Comparison of ENCODE assay signal across 1 cellular context in genomic region chr10:119080521-119081259, GRCh38.
TF ChIP-seq lines count a peak whose summit lies in the region.

TSS of gene EIF3A (minus strand) at chr10:119080817. CDS start at chr10:119080676, 141 bp downstream.

TF ChIP-seq in K562, 482 proteins besides CTCF, POLR2A, EP300 and RAD21 (continued from another document and continues in another):
- TF ChIP-seq, protein P1, sequence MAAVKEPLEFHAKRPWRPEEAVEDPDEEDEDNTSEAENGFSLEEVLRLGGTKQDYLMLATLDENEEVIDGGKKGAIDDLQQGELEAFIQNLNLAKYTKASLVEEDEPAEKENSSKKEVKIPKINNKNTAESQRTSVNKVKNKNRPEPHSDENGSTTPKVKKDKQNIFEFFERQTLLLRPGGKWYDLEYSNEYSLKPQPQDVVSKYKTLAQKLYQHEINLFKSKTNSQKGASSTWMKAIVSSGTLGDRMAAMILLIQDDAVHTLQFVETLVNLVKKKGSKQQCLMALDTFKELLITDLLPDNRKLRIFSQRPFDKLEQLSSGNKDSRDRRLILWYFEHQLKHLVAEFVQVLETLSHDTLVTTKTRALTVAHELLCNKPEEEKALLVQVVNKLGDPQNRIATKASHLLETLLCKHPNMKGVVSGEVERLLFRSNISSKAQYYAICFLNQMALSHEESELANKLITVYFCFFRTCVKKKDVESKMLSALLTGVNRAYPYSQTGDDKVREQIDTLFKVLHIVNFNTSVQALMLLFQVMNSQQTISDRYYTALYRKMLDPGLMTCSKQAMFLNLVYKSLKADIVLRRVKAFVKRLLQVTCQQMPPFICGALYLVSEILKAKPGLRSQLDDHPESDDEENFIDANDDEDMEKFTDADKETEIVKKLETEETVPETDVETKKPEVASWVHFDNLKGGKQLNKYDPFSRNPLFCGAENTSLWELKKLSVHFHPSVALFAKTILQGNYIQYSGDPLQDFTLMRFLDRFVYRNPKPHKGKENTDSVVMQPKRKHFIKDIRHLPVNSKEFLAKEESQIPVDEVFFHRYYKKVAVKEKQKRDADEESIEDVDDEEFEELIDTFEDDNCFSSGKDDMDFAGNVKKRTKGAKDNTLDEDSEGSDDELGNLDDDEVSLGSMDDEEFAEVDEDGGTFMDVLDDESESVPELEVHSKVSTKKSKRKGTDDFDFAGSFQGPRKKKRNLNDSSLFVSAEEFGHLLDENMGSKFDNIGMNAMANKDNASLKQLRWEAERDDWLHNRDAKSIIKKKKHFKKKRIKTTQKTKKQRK (IDR thresholded peaks at IDR 0.05; ENCODE audit: borderline replicate concordance, low read depth, low read length), result no peak
- TF ChIP-seq CREBBP (IDR thresholded peaks at IDR 0.05; ENCODE audit: low read depth, low read length) (no peak), TCF3 (CRISPR knock-in tag; IDR thresholded peaks at IDR 0.05) (no peak), ZNF583 (CRISPR knock-in tag; IDR thresholded peaks at IDR 0.05) (no peak), CREB1 (IDR thresholded peaks at IDR 0.05) (peak; percentile 57), CREB1 (CRISPR knock-in tag; IDR thresholded peaks at IDR 0.05) (peak; percentile 17; the same call in 1 of the 2 replicates), PCBP2 (IDR thresholded peaks at IDR 0.05; ENCODE audit: low read depth, low read length, poor library complexity, severe bottlenecking) (no peak), SPI1 (IDR thresholded peaks at IDR 0.05; ENCODE audit: borderline replicate concordance, low read depth, low read length) (peak; percentile 48; the same call in 1 of the 2 replicates), C11orf30 (IDR thresholded peaks at IDR 0.05; ENCODE audit: low read depth) (peak; percentile 83), ZNF133 (CRISPR knock-in tag; IDR thresholded peaks at IDR 0.05) (no peak), ZBTB8A (IDR thresholded peaks at IDR 0.05; ENCODE audit: partially characterized antibody) (no peak), ELK1 (CRISPR knock-in tag; IDR thresholded peaks at IDR 0.05) (no peak), ZNF239 (CRISPR knock-in tag; IDR thresholded peaks at IDR 0.05) (no peak), CREB3L1 (IDR thresholded peaks at IDR 0.05; ENCODE audit: borderline replicate concordance, low read depth) (peak; percentile 94), MIER1 (IDR thresholded peaks at IDR 0.05; ENCODE audit: low read depth) (no peak), WHSC1 (IDR thresholded peaks at IDR 0.05; ENCODE audit: low read length) (no peak), ARID2 (IDR thresholded peaks at IDR 0.05) (no peak), MBD2 (IDR thresholded peaks at IDR 0.05; ENCODE audit: borderline replicate concordance, low read depth) (peak; percentile 56; the same call in 1 of the 2 replicates), ILK (tag; IDR thresholded peaks at IDR 0.05; ENCODE audit: borderline replicate concordance, low read depth) (no peak), GTF2F1 (IDR thresholded peaks at IDR 0.05; ENCODE audit: low read depth, low read length) (peak; percentile 65; the same call in 1 of the 2 replicates), TAL1 (IDR thresholded peaks at IDR 0.05) (no peak), ZNF175 (CRISPR knock-in tag; IDR thresholded peaks at IDR 0.05; ENCODE audit: low read depth) (peak; percentile 48; the same call in 1 of the 2 replicates), TAF9B (IDR thresholded peaks at IDR 0.05; ENCODE audit: partially characterized antibody) (peak; percentile 82), EP400 (IDR thresholded peaks at IDR 0.05) (peak; percentile 90), POLR2H (tag; IDR thresholded peaks at IDR 0.05; ENCODE audit: low read depth) (peak; percentile 88), SMAD3 (CRISPR knock-in tag; conservative IDR thresholded peaks at IDR 0.05) (no peak), MEF2A (IDR thresholded peaks at IDR 0.05; ENCODE audit: control insufficient read depth, low read depth, low read length) (no peak), ZNF146 (CRISPR knock-in tag; IDR thresholded peaks at IDR 0.05; ENCODE audit: unreplicated experiment) (no peak), ATF1 (CRISPR knock-in tag; IDR thresholded peaks at IDR 0.05) (no peak), ATF1 (tag; IDR thresholded peaks at IDR 0.05) (peak; percentile 87), HDGF (IDR thresholded peaks at IDR 0.05) (no peak), ZEB2 (IDR thresholded peaks at IDR 0.05) (no peak), JUN (IDR thresholded peaks at IDR 0.05; ENCODE audit: borderline replicate concordance, low read depth, low read length) (peak; percentile 42; the same call in 1 of the 2 replicates), JUN (CRISPR knock-in tag; IDR thresholded peaks at IDR 0.05; ENCODE audit: borderline replicate concordance) (no peak), ZNF764 (CRISPR knock-in tag; IDR thresholded peaks at IDR 0.05; ENCODE audit: low read depth) (no peak), ZNF785 (CRISPR knock-in tag; IDR thresholded peaks at IDR 0.05) (no peak), SNAPC5 (CRISPR knock-in tag; IDR thresholded peaks at IDR 0.05) (no peak), ARID1B (IDR thresholded peaks at IDR 0.05) (0 out of 2 replicates have a peak, but pooled peaks have one; percentile 38), RBFOX2 (IDR thresholded peaks at IDR 0.05; ENCODE audit: low read depth, low read length) (peak; percentile 99), ZFX (CRISPR knock-in tag; IDR thresholded peaks at IDR 0.05) (peak; percentile 92), TEAD4 (IDR thresholded peaks at IDR 0.05; ENCODE audit: low read length) (no peak), TEAD4 (CRISPR knock-in tag; IDR thresholded peaks at IDR 0.05; ENCODE audit: borderline replicate concordance) (no peak), FOXJ2 (tag; IDR thresholded peaks at IDR 0.05) (no peak), CHCHD3 (CRISPR knock-in tag; IDR thresholded peaks at IDR 0.05) (no peak), RBM15 (IDR thresholded peaks at IDR 0.05; ENCODE audit: insufficient read depth, low read length) (no peak), ZC3H11A (IDR thresholded peaks at IDR 0.05; ENCODE audit: low read depth, low read length) (no peak), POLR2G (IDR thresholded peaks at IDR 0.05; ENCODE audit: low read depth, low read length) (peak; percentile 96), CCAR2 (IDR thresholded peaks at IDR 0.05; ENCODE audit: low read depth, low read length) (no peak), ZNF354B (CRISPR knock-in tag; IDR thresholded peaks at IDR 0.05) (no peak), MAFF (IDR thresholded peaks at IDR 0.05; ENCODE audit: low read length) (peak; percentile 35; the same call in 1 of the 2 replicates), CTBP1 (IDR thresholded peaks at IDR 0.05; ENCODE audit: borderline replicate concordance) (peak; percentile 36), L3MBTL2 (IDR thresholded peaks at IDR 0.05) (peak; percentile 93), MEF2D (tag; conservative IDR thresholded peaks at IDR 0.05; ENCODE audit: low read depth) (no peak), GATAD2B (IDR thresholded peaks at IDR 0.05; ENCODE audit: borderline replicate concordance) (no peak), SIX5 (IDR thresholded peaks at IDR 0.05; ENCODE audit: borderline replicate concordance in 1 of 2, insufficient read depth in 1 of 2, low read depth in 1 of 2, low read length in 2 of 2) (no peak), CBX5 (IDR thresholded peaks at IDR 0.05; ENCODE audit: borderline replicate concordance, low read depth) (no peak), ETV6 (IDR thresholded peaks at IDR 0.05; ENCODE audit: borderline replicate concordance in 1 of 2, low read depth in 2 of 2, low read length in 1 of 2) (no peak), ETV6 (CRISPR knock-in tag; IDR thresholded peaks at IDR 0.05; ENCODE audit: borderline replicate concordance) (no peak), HSF4 (CRISPR knock-in tag; IDR thresholded peaks at IDR 0.05; ENCODE audit: borderline replicate concordance) (no peak)
- TF ChIP-seq, protein P2, sequence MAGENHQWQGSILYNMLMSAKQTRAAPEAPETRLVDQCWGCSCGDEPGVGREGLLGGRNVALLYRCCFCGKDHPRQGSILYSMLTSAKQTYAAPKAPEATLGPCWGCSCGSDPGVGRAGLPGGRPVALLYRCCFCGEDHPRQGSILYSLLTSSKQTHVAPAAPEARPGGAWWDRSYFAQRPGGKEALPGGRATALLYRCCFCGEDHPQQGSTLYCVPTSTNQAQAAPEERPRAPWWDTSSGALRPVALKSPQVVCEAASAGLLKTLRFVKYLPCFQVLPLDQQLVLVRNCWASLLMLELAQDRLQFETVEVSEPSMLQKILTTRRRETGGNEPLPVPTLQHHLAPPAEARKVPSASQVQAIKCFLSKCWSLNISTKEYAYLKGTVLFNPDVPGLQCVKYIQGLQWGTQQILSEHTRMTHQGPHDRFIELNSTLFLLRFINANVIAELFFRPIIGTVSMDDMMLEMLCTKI (IDR thresholded peaks at IDR 0.05; ENCODE audit: partially characterized antibody), result no peak
- TF ChIP-seq, protein P3, sequence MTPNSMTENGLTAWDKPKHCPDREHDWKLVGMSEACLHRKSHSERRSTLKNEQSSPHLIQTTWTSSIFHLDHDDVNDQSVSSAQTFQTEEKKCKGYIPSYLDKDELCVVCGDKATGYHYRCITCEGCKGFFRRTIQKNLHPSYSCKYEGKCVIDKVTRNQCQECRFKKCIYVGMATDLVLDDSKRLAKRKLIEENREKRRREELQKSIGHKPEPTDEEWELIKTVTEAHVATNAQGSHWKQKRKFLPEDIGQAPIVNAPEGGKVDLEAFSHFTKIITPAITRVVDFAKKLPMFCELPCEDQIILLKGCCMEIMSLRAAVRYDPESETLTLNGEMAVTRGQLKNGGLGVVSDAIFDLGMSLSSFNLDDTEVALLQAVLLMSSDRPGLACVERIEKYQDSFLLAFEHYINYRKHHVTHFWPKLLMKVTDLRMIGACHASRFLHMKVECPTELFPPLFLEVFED (CRISPR knock-in tag; conservative IDR thresholded peaks at IDR 0.05), result no peak
- TF ChIP-seq, protein P4, sequence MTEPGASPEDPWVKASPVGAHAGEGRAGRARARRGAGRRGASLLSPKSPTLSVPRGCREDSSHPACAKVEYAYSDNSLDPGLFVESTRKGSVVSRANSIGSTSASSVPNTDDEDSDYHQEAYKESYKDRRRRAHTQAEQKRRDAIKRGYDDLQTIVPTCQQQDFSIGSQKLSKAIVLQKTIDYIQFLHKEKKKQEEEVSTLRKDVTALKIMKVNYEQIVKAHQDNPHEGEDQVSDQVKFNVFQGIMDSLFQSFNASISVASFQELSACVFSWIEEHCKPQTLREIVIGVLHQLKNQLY (CRISPR knock-in tag; conservative IDR thresholded peaks at IDR 0.05), result no peak
- TF ChIP-seq, protein P5, sequence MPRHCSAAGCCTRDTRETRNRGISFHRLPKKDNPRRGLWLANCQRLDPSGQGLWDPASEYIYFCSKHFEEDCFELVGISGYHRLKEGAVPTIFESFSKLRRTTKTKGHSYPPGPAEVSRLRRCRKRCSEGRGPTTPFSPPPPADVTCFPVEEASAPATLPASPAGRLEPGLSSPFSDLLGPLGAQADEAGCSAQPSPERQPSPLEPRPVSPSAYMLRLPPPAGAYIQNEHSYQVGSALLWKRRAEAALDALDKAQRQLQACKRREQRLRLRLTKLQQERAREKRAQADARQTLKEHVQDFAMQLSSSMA (CRISPR knock-in tag; IDR thresholded peaks at IDR 0.05), result no peak
- TF ChIP-seq, protein P6, sequence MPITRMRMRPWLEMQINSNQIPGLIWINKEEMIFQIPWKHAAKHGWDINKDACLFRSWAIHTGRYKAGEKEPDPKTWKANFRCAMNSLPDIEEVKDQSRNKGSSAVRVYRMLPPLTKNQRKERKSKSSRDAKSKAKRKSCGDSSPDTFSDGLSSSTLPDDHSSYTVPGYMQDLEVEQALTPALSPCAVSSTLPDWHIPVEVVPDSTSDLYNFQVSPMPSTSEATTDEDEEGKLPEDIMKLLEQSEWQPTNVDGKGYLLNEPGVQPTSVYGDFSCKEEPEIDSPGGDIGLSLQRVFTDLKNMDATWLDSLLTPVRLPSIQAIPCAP (CRISPR knock-in tag; IDR thresholded peaks at IDR 0.05; ENCODE audit: borderline replicate concordance), result no peak
- TF ChIP-seq, protein P7, sequence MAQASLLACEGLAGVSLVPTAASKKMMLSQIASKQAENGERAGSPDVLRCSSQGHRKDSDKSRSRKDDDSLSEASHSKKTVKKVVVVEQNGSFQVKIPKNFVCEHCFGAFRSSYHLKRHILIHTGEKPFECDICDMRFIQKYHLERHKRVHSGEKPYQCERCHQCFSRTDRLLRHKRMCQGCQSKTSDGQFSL (CRISPR knock-in tag; IDR thresholded peaks at IDR 0.05), result no peak
- TF ChIP-seq, protein P7 (tag; IDR thresholded peaks at IDR 0.05), result no peak
- TF ChIP-seq, protein P8, sequence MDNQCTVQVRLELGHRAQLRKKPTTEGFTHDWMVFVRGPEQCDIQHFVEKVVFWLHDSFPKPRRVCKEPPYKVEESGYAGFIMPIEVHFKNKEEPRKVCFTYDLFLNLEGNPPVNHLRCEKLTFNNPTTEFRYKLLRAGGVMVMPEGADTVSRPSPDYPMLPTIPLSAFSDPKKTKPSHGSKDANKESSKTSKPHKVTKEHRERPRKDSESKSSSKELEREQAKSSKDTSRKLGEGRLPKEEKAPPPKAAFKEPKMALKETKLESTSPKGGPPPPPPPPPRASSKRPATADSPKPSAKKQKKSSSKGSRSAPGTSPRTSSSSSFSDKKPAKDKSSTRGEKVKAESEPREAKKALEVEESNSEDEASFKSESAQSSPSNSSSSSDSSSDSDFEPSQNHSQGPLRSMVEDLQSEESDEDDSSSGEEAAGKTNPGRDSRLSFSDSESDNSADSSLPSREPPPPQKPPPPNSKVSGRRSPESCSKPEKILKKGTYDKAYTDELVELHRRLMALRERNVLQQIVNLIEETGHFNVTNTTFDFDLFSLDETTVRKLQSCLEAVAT (IDR thresholded peaks at IDR 0.05), result 0 out of 4 replicates have a peak, but pooled peaks have one; percentile 18 to 66
